Comparison of ENCODE assay signal across 1 cellular context in genomic region chr11:6603287-6604080, GRCh38.
TF ChIP-seq lines count a peak whose summit lies in the region.

Gene ILK (plus strand): TSS chr11:6603774. CDS start chr11:6604272, 498 bp downstream.
Gene RRP8 (minus strand): TSS chr11:6603616. CDS start chr11:6603502, 114 bp downstream.

TF ChIP-seq in HepG2, 621 proteins besides CTCF, POLR2A, EP300 and RAD21 (continued from another document and continues in another):
- TF ChIP-seq DZIP1 (CRISPR knock-in tag; IDR thresholded peaks at IDR 0.05) (no peak), ZNF546 (CRISPR knock-in tag; conservative IDR thresholded peaks at IDR 0.05) (peak; percentile 69; the same call in 1 of the 2 replicates), ZNF550 (CRISPR knock-in tag; IDR thresholded peaks at IDR 0.05; ENCODE audit: borderline replicate concordance) (no peak), ZSCAN25 (CRISPR knock-in tag; IDR thresholded peaks at IDR 0.05) (peak; percentile 90), FOSL1 (CRISPR knock-in tag; IDR thresholded peaks at IDR 0.05; ENCODE audit: borderline replicate concordance) (no peak), SMC3 (IDR thresholded peaks at IDR 0.05; ENCODE audit: low read length) (no peak), HOXA9 (CRISPR knock-in tag; IDR thresholded peaks at IDR 0.05; ENCODE audit: borderline replicate concordance) (no peak), NR3C1 (CRISPR knock-in tag; IDR thresholded peaks at IDR 0.05) (no peak), ZNF280D (CRISPR knock-in tag; IDR thresholded peaks at IDR 0.05) (peak; percentile 88), ATF4 (CRISPR knock-in tag; IDR thresholded peaks at IDR 0.05) (0 out of 4 replicates have a peak, but pooled peaks of 1 of the 2 experiments have one; percentile 57), ZZZ3 (CRISPR knock-in tag; IDR thresholded peaks at IDR 0.05; ENCODE audit: borderline replicate concordance) (peak; percentile 94; the same call in 1 of the 2 replicates), ISL2 (CRISPR knock-in tag; IDR thresholded peaks at IDR 0.05) (peak; percentile 43; the same call in 1 of the 2 replicates), ZNF343 (CRISPR knock-in tag; IDR thresholded peaks at IDR 0.05) (no peak; the same call in 1 of the 2 replicates), KAT8 (CRISPR knock-in tag; IDR thresholded peaks at IDR 0.05) (peak; percentile 94), ZNF891 (CRISPR knock-in tag; IDR thresholded peaks at IDR 0.05) (peak; percentile 54; the same call in 1 of the 2 replicates), CCAR2 (optimal IDR thresholded peaks at IDR 0.05; ENCODE audit: low read depth, low read length) (no peak), DPF2 (CRISPR knock-in tag; IDR thresholded peaks at IDR 0.05; ENCODE audit: borderline replicate concordance, low read depth) (no peak), ZC3H4 (CRISPR knock-in tag; IDR thresholded peaks at IDR 0.05; ENCODE audit: borderline replicate concordance) (no peak), SIN3B (IDR thresholded peaks at IDR 0.05; ENCODE audit: low read length) (peak; percentile 44; the same call in 1 of the 2 replicates), SYNCRIP (IDR thresholded peaks at IDR 0.05; ENCODE audit: insufficient read depth, low read depth, low read length) (no peak), PITX1 (CRISPR knock-in tag; IDR thresholded peaks at IDR 0.05) (peak; percentile 16; the same call in 1 of the 2 replicates), KLF12 (CRISPR knock-in tag; IDR thresholded peaks at IDR 0.05; ENCODE audit: borderline replicate concordance) (peak; percentile 60; the same call in 1 of the 2 replicates), THAP11 (CRISPR knock-in tag; IDR thresholded peaks at IDR 0.05) (peak; percentile 91), ZFP37 (CRISPR knock-in tag; IDR thresholded peaks at IDR 0.05; ENCODE audit: borderline replicate concordance) (0 out of 2 replicates have a peak, but pooled peaks have one; percentile 28), EEA1 (CRISPR knock-in tag; IDR thresholded peaks at IDR 0.05; ENCODE audit: borderline replicate concordance) (0 out of 2 replicates have a peak, but pooled peaks have one; percentile 58), ZNF263 (CRISPR knock-in tag; IDR thresholded peaks at IDR 0.05) (no peak), BRCA1 (CRISPR knock-in tag; IDR thresholded peaks at IDR 0.05) (no peak), PHF5A (CRISPR knock-in tag; IDR thresholded peaks at IDR 0.05; ENCODE audit: low read depth, unreplicated experiment) (peak; percentile 79), CENPT (CRISPR knock-in tag; IDR thresholded peaks at IDR 0.05; ENCODE audit: low read depth) (no peak; the same call in 1 of the 2 replicates), AKNA (CRISPR knock-in tag; IDR thresholded peaks at IDR 0.05; ENCODE audit: borderline replicate concordance) (no peak), ZNF574 (CRISPR knock-in tag; IDR thresholded peaks at IDR 0.05) (peak; percentile 100), SIX1 (CRISPR knock-in tag; IDR thresholded peaks at IDR 0.05; ENCODE audit: borderline replicate concordance) (0 out of 2 replicates have a peak, but pooled peaks have one; percentile 13), RARA (CRISPR knock-in tag; IDR thresholded peaks at IDR 0.05) (no peak; the same call in 1 of the 2 replicates), MEIS1 (CRISPR knock-in tag; IDR thresholded peaks at IDR 0.05; ENCODE audit: borderline replicate concordance) (peak; percentile 38; the same call in 1 of the 2 replicates), FUBP1 (CRISPR knock-in tag; IDR thresholded peaks at IDR 0.05; ENCODE audit: borderline replicate concordance) (no peak; the same call in 1 of the 2 replicates), ATAD3A (CRISPR knock-in tag; IDR thresholded peaks at IDR 0.05) (no peak), ZSCAN9 (CRISPR knock-in tag; IDR thresholded peaks at IDR 0.05; ENCODE audit: borderline replicate concordance) (no peak)
